Comparison of ENCODE assay signal across 8 cellular contexts in genomic region chr4:146175541-146176453, GRCh38. TPM values are rescaled to one million over a fixed set of nuclear protein-coding genes. Genes with fewer than 3 reads are reported as not detected.
DNase-seq lines count a peak whose midpoint lies in the region; ATAC-seq and TF ChIP-seq lines count a peak whose summit lies in the region.

Gene LSM6, plus strand, starts transcription at chr4:146175718. Its CDS starts 7,204 bp downstream, at chr4:146182922.

- no peaks in the 10 kb centered on the region for H3K9me3 ChIP-seq in ES-I3 (ENCODE audit: control insufficient read depth, insufficient read depth, low read length)
- H3K9me3 ChIP-seq in SJSA1 (replicated peaks): no peaks in the 10 kb centered on the region
- H3K9me3 ChIP-seq in neutrophil: no peaks in the 10 kb centered on the region

- H3K27me3 ChIP-seq in SJSA1 (replicated peaks): no peaks in the 10 kb centered on the region
- no peaks in the 10 kb centered on the region for H3K27me3 ChIP-seq in neutrophil

- H3K9ac ChIP-seq in ES-I3 (ENCODE audit: low read depth, low read length): peak within 1 kb of the TSS; percentile 93

- peak; percentile 88 for ATAC-seq in GM21825 (IDR thresholded peaks at IDR 0.05; ENCODE audit: unreplicated experiment)

- H3K4me1 ChIP-seq in ES-I3 (ENCODE audit: insufficient read depth, low read length) (peaks cover 11% of the 10 kb centered on the region; the same call in 1 of the 2 replicates), SJSA1 (replicated peaks) (peaks cover 7% of the 10 kb centered on the region), neutrophil (ENCODE audit: control insufficient read depth in 1 of 2, insufficient read depth in 1 of 2, low read depth in 1 of 2, low read length in 1 of 2) (peaks cover 15 to 22% of the 10 kb centered on the region in 2 experiments)

- DNase-seq in Kasumi-1 (lab: John Stamatoyannopoulos, UW) (peak; percentile 82 to 84), SJSA1 (ENCODE audit: low read depth in 1 of 2, low spot score in 2 of 2) (peak; percentile 87 to 88), foreskin melanocyte (peak; percentile 71), substantia nigra (lab: John Stamatoyannopoulos, UW) (peak; percentile 7 to 96 (median 86))
- DNase-seq in activated naive CD4-positive, alpha-beta T cell (lab: John Stamatoyannopoulos, UW): peak; percentile 57 to 75 (median 62)

- peak within 1 kb of the TSS; percentile 85 for H3K27ac ChIP-seq in SJSA1
- peak within 1 kb of the TSS; percentile 82 for H3K27ac ChIP-seq in neutrophil
- peak within 1 kb of the TSS; percentile 85 for H3K27ac ChIP-seq in substantia nigra (ENCODE audit: low read depth, low read length, poor library complexity, severe bottlenecking)

- peak; percentile 29 for TF ChIP-seq CTCF in neutrophil (IDR thresholded peaks at IDR 0.05)

- H3K4me3 ChIP-seq in SJSA1: peak within 1 kb of the TSS; percentile 88
- H3K4me3 ChIP-seq in neutrophil (ENCODE audit: low read depth in 1 of 2, low read length in 1 of 2): peak within 1 kb of the TSS; percentile 82 to 84

- H3K36me3 ChIP-seq in ES-I3 (ENCODE audit: insufficient read depth, low read length) (no peaks in the 10 kb centered on the region), SJSA1 (peaks cover 28% of the 10 kb centered on the region), neutrophil (no peaks in the 10 kb centered on the region)

RNA-seq across cellular contexts. Expression of gene LSM6, which starts in this region (rescaled TPM):
- total RNA-seq in SJSA1 (2014; rRNA removed; shearing (Covaris generic)): 111 and 159 TPM in 2 replicates

Comparison
In these comparisons a context has a peak if more than half of its experiments do, and no peak if none do; other contexts are left out.
1. Peak in every context shown above with its lines: DNase-seq, ATAC-seq, H3K4me3 ChIP-seq and H3K27ac ChIP-seq.